ENCODE assay signal across 13 cellular contexts in genomic region chr5:139955053-139955605, GRCh38.
DNase-seq lines count a peak whose midpoint lies in the region; ATAC-seq and TF ChIP-seq lines count a peak whose summit lies in the region.
"Had no signal": no experiment of that assay in that cellular context is flagged by ENCODE, and none has a peak within 500 bp of the region (broad histone marks: within the 10 kb centered on the region; RNA-seq: fewer than 3 reads in every experiment).

No MANE protein-coding gene starts in this region.

- intact Hi-C loops in activated CD4-positive, alpha-beta T cell treated with anti-CD3 and anti-CD28 coated beads, Interleukin-2, amount 10 ng/mL, durations not matched to agents 24 days and 14 days (cut with micrococcal nuclease): no loop called here

- peak overlapping the region; percentile 35 for H3K56ac ChIP-seq in mesendoderm (ENCODE audit: low read length)

- H3F3A ChIP-seq in GM23338 (replicated peaks; ENCODE audit: low read depth): no peaks in the 10 kb centered on the region

- H3K4me3 Mint-ChIP-seq in activated CD4-positive, alpha-beta T cell treated with anti-CD3 and anti-CD28 coated beads, Interleukin-2, amount 10 ng/mL, durations not matched to agents 24 days and 14 days: no peak overlapping the region
- H3K4me3 Mint-ChIP-seq in GM23338: no peak overlapping the region
- H3K4me3 Mint-ChIP-seq: CD14-positive monocyte had no signal

- no peak overlapping the region for H4K8ac ChIP-seq in mesendoderm (ENCODE audit: low read depth, low read length)

- H3K36me3 Mint-ChIP-seq in activated CD4-positive, alpha-beta T cell treated with anti-CD3 and anti-CD28 coated beads, Interleukin-2, amount 10 ng/mL, durations not matched to agents 24 days and 14 days (ENCODE audit: low read depth): no peaks in the 10 kb centered on the region
- H3K36me3 Mint-ChIP-seq in GM23338 (ENCODE audit: low read depth): no peaks in the 10 kb centered on the region
- H3K36me3 Mint-ChIP-seq: CD14-positive monocyte had no signal

- no peaks in the 10 kb centered on the region for H3K27me3 ChIP-seq in GM23338 (ENCODE audit: insufficient read depth)
- no peaks in the 10 kb centered on the region for H3K27me3 ChIP-seq in mesendoderm (ENCODE audit: insufficient read depth, low read length, poor library complexity)
- H3K27me3 ChIP-seq: spleen had no signal

- H3K79me1 ChIP-seq in mesendoderm (ENCODE audit: low read length): no peaks in the 10 kb centered on the region

- H2AK5ac ChIP-seq in mesendoderm (ENCODE audit: low read length): no peak overlapping the region

- H3K4me1 Mint-ChIP-seq in activated CD4-positive, alpha-beta T cell treated with anti-CD3 and anti-CD28 coated beads, Interleukin-2, amount 10 ng/mL, durations not matched to agents 24 days and 14 days: no peaks in the 10 kb centered on the region
- peaks cover 35% of the 10 kb centered on the region for H3K4me1 Mint-ChIP-seq in GM23338
- H3K4me1 Mint-ChIP-seq: CD14-positive monocyte had no signal

- no peak overlapping the region for H2BK15ac ChIP-seq in mesendoderm (replicated peaks; ENCODE audit: low read depth)

- H2AFZ ChIP-seq in GM23338: peak overlapping the region; percentile 93

- no peak overlapping the region for H3K9ac ChIP-seq in mesendoderm (ENCODE audit: low read length)

- H2BK5ac ChIP-seq in mesendoderm (ENCODE audit: low read length): no peak overlapping the region

- H3K36me3 ChIP-seq in GM23338 (ENCODE audit: insufficient read depth): no peaks in the 10 kb centered on the region
- H3K36me3 ChIP-seq in mesendoderm (ENCODE audit: control insufficient read depth, insufficient read depth, low read length): no peaks in the 10 kb centered on the region
- H3K36me3 ChIP-seq: spleen had no signal

- peak; percentile 40 for DNase-seq in activated CD4-positive, alpha-beta T cell treated with anti-CD3 and anti-CD28 coated beads, Interleukin-2, amount 10 ng/mL, durations not matched to agents 24 days and 14 days
- DNase-seq in activated CD4-positive, alpha-beta T cell treated with anti-CD3 and anti-CD28 coated beads, Interleukin-2, amount 50 U/mL, for 1 hour: no peak
- DNase-seq in GM23338 (ENCODE audit: low spot score) (peak; percentile 32), mesendoderm (no peak), NCI-H1436 (lab: John Stamatoyannopoulos, UW) (no peak), SK-N-DZ (ENCODE audit: low spot score) (no peak)
- DNase-seq: cerebellar nuclear complex, spleen, SW 1271 had no signal

- H3K4me3 ChIP-seq in GM23338: no peak overlapping the region
- H3K4me3 ChIP-seq in mesendoderm (ENCODE audit: low read length): no peak overlapping the region
- H3K4me3 ChIP-seq: spleen had no signal

- peaks cover 8% of the 10 kb centered on the region for H3K27me3 Mint-ChIP-seq in activated CD4-positive, alpha-beta T cell treated with anti-CD3 and anti-CD28 coated beads, Interleukin-2, amount 10 ng/mL, durations not matched to agents 24 days and 14 days
- H3K27me3 Mint-ChIP-seq in GM23338 (ENCODE audit: insufficient read depth, low read depth, poor library complexity): peaks cover 10% of the 10 kb centered on the region

- no peaks in the 10 kb centered on the region for H4K20me1 ChIP-seq in GM23338 (replicated peaks; ENCODE audit: insufficient read depth)

- H2BK120ac ChIP-seq in mesendoderm (ENCODE audit: low read depth, low read length): no peak overlapping the region

- H3K4me1 ChIP-seq in GM23338 (ENCODE audit: insufficient read depth) (no peaks in the 10 kb centered on the region; the same call in 1 of the 2 replicates), mesendoderm (ENCODE audit: control insufficient read depth, low read depth, low read length) (peaks cover 13% of the 10 kb centered on the region)
- H3K4me1 ChIP-seq: spleen had no signal

- H3K79me2 ChIP-seq in GM23338 (replicated peaks; ENCODE audit: insufficient read depth): no peaks in the 10 kb centered on the region
- H3K79me2 ChIP-seq in mesendoderm (ENCODE audit: control insufficient read depth, insufficient read depth, low read length): no peaks in the 10 kb centered on the region

- no peak overlapping the region for H3K23ac ChIP-seq in mesendoderm (ENCODE audit: low read length)

- H3K27ac ChIP-seq in GM23338 (ENCODE audit: low read depth) (no peak overlapping the region), mesendoderm (ENCODE audit: low read depth, low read length) (no peak overlapping the region)
- H3K27ac ChIP-seq: 22Rv1, spleen had no signal

- no peak overlapping the region for H3K4ac ChIP-seq in mesendoderm (ENCODE audit: low read depth, low read length)

- no peak for TF ChIP-seq CTCF in GM23338 (conservative IDR thresholded peaks at IDR 0.05; ENCODE audit: low read depth in 2 of 2)

- H4K5ac ChIP-seq in mesendoderm (ENCODE audit: low read length): no peak overlapping the region

- no peaks in the 10 kb centered on the region for H3K9me3 Mint-ChIP-seq in activated CD4-positive, alpha-beta T cell treated with anti-CD3 and anti-CD28 coated beads, Interleukin-2, amount 10 ng/mL, durations not matched to agents 24 days and 14 days
- H3K9me3 Mint-ChIP-seq in GM23338: no peaks in the 10 kb centered on the region

- no peak overlapping the region for H3K27ac Mint-ChIP-seq in activated CD4-positive, alpha-beta T cell treated with anti-CD3 and anti-CD28 coated beads, Interleukin-2, amount 10 ng/mL, durations not matched to agents 24 days and 14 days
- no peak overlapping the region for H3K27ac Mint-ChIP-seq in GM23338

- no peak overlapping the region for H3K18ac ChIP-seq in mesendoderm (ENCODE audit: low read length)

- WGBS in mesendoderm (ENCODE audit: extremely low coverage, insufficient coverage, low lambda C conversion rate): no CpG with 5 or more reads among the region's 5 CpGs

- ATAC-seq in GM23338 (peak; percentile 75), HG03196 (IDR thresholded peaks at IDR 0.05; ENCODE audit: unreplicated experiment) (peak; percentile 57)
- ATAC-seq in activated CD4-positive, CD25-positive, alpha-beta regulatory T cell treated with anti-CD3 and anti-CD28 coated beads, Interleukin-2, amount 50 U/mL, for 24 hours: no peak

- H3K4me2 ChIP-seq in GM23338: peak overlapping the region; percentile 42; the same call in 1 of the 2 replicates
- H3K4me2 ChIP-seq in mesendoderm (ENCODE audit: low read length): no peak overlapping the region

- H3K9me2 ChIP-seq in GM23338 (ENCODE audit: insufficient read depth): 0 out of 2 replicates have a peak, but pooled peaks cover 13% of the 10 kb centered on the region

TF ChIP-seq in GM23338, 12 proteins besides CTCF, POLR2A, EP300 and RAD21:
- TF ChIP-seq JUNB (IDR thresholded peaks at IDR 0.05; ENCODE audit: unreplicated experiment): no peak
- no peak for TF ChIP-seq ETS1 (IDR thresholded peaks at IDR 0.05)
- TF ChIP-seq CREB1 (CRISPR knock-in tag; IDR thresholded peaks at IDR 0.05; ENCODE audit: low read depth): no peak
- TF ChIP-seq EZH2phosphoT487 (IDR thresholded peaks at IDR 0.05; ENCODE audit: unreplicated experiment): no peak
TF ChIP-seq in GM23338: peak in this region for 0.

Comparison
In these comparisons a context has a peak if more than half of its experiments do, and no peak if none do; other contexts are left out.
1. DNase-seq: peak in activated CD4-positive, alpha-beta T cell treated with anti-CD3 and anti-CD28 coated beads, Interleukin-2, amount 10 ng/mL, durations not matched to agents 24 days and 14 days (single experiment) and GM23338 (single experiment); none in activated CD4-positive, alpha-beta T cell treated with anti-CD3 and anti-CD28 coated beads, Interleukin-2, amount 50 U/mL, for 1 hour (single experiment), mesendoderm (single experiment), NCI-H1436 (single experiment) and SK-N-DZ (single experiment).
2. ATAC-seq: peak in GM23338 (single experiment) and HG03196 (single experiment); none in activated CD4-positive, CD25-positive, alpha-beta regulatory T cell treated with anti-CD3 and anti-CD28 coated beads, Interleukin-2, amount 50 U/mL, for 24 hours (0 of 2).